Comparison of ENCODE assay signal across 18 cellular contexts in genomic region chr15:68292967-68293366, GRCh38.
"Had no signal": no experiment of that assay in that cellular context is flagged by ENCODE, and none has a peak within 500 bp of the region (broad histone marks: within the 10 kb centered on the region; RNA-seq: fewer than 3 reads in every experiment).

No MANE protein-coding gene starts in this region.

- H3K27me3 Mint-ChIP-seq: activated CD4-positive, alpha-beta T cell treated with anti-CD3 and anti-CD28 coated beads, Interleukin-2, amount 10 ng/mL, durations not matched to agents 7 days and 5 days had no signal

- H3K9me3 ChIP-seq: mucosa of descending colon, stomach, thyroid gland had no signal

- H3K4me3 ChIP-seq: mucosa of descending colon, SK-N-MC, stomach, thyroid gland had no signal

- H3K27ac ChIP-seq: SK-N-MC, stomach, thyroid gland, VCaP had no signal

- H3K27me3 ChIP-seq: stomach, thyroid gland had no signal

- H3K27ac Mint-ChIP-seq: activated T-helper 2 cell treated with anti-CD3 and anti-CD28 coated beads, Interferon-gamma antibody, Interleukin-2, Interleukin-4, amounts not matched to agents 10 μg/mL and 5 μg/mL and 100 μg/mL, durations not matched to agents 14 hours and 24 hours and 36 hours; endodermal cell; nephron had no signal

- H3K4me3 Mint-ChIP-seq: activated CD4-positive, alpha-beta T cell treated with anti-CD3 and anti-CD28 coated beads, Interleukin-2, amount 10 ng/mL, durations not matched to agents 7 days and 5 days; endodermal cell; immature natural killer cell; nephron had no signal

- ATAC-seq: left colon, mucosa of descending colon, sciatic nerve had no signal

- DNase-seq: activated CD4-positive, alpha-beta T cell treated with anti-CD3 and anti-CD28 coated beads, Interleukin-2, amount 10 ng/mL, durations not matched to agents 7 days and 5 days; activated naive CD4-positive, alpha-beta T cell treated with anti-CD3 and anti-CD28 coated beads, Interleukin-2, amount 50 U/mL, for 16 hours; anterior cingulate cortex; endodermal cell; immature natural killer cell; left colon; mammary epithelial cell; mucosa of descending colon; occipital lobe; stimulated activated CD4-positive, alpha-beta T cell treated with anti-CD3 and anti-CD28 coated beads, Interleukin-2, amount 100 ng/mL, for 24 hours; stomach; T-helper 1 cell; thyroid gland had no signal

- H3K9me3 Mint-ChIP-seq: activated CD4-positive, alpha-beta T cell treated with anti-CD3 and anti-CD28 coated beads, Interleukin-2, amount 10 ng/mL, durations not matched to agents 7 days and 5 days; activated T-helper 2 cell treated with anti-CD3 and anti-CD28 coated beads, Interferon-gamma antibody, Interleukin-2, Interleukin-4, amounts not matched to agents 10 μg/mL and 5 μg/mL and 100 μg/mL, durations not matched to agents 14 hours and 24 hours and 36 hours; endodermal cell; immature natural killer cell; nephron had no signal
